Comparison of ENCODE assay signal across 2 cellular contexts in the genomic region with DNA sequence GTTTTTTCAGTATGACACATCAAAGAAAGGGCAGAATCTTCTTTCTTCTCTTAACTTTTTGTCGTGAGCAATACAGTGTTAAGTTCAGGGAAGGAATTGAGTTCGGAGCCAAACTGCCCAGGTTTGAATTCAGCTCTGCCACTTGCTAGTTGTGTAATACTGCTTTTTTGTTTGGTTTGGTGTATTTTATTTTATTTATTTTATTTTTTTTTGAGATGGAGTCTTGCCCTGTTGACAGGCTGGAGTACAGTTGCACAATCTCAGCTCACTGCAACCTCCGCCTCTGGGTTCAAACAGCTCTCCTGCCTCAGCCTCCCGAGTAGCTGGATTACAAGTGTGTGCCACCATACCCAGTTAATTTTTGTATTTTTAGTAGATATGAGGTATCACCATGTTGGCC.
A peak's percentile ranks its signal among the peaks of the same experiment; 100 is the strongest.
TF ChIP-seq lines count a peak whose summit lies in the region.

No MANE protein-coding gene starts in this region.

TF ChIP-seq in liver, 16 proteins besides CTCF, POLR2A, EP300 and RAD21 (continued from another document):
- TF ChIP-seq, protein P1, sequence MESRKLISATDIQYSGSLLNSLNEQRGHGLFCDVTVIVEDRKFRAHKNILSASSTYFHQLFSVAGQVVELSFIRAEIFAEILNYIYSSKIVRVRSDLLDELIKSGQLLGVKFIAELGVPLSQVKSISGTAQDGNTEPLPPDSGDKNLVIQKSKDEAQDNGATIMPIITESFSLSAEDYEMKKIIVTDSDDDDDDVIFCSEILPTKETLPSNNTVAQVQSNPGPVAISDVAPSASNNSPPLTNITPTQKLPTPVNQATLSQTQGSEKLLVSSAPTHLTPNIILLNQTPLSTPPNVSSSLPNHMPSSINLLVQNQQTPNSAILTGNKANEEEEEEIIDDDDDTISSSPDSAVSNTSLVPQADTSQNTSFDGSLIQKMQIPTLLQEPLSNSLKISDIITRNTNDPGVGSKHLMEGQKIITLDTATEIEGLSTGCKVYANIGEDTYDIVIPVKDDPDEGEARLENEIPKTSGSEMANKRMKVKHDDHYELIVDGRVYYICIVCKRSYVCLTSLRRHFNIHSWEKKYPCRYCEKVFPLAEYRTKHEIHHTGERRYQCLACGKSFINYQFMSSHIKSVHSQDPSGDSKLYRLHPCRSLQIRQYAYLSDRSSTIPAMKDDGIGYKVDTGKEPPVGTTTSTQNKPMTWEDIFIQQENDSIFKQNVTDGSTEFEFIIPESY (IDR thresholded peaks at IDR 0.05), result no peak
- TF ChIP-seq, protein P2, sequence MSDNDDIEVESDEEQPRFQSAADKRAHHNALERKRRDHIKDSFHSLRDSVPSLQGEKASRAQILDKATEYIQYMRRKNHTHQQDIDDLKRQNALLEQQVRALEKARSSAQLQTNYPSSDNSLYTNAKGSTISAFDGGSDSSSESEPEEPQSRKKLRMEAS (IDR thresholded peaks at IDR 0.05), result peak; percentile 61
- TF ChIP-seq EGR1 (IDR thresholded peaks at IDR 0.05; ENCODE audit: low read depth in 2 of 2) (no peak), RXRA (IDR thresholded peaks at IDR 0.05) (peak; percentile 56 to 80)
TF ChIP-seq in liver: peak in this region for 5.

TF ChIP-seq in HepG2, 621 proteins besides CTCF, POLR2A, EP300 and RAD21 (continued from another document):
- TF ChIP-seq, protein P3, sequence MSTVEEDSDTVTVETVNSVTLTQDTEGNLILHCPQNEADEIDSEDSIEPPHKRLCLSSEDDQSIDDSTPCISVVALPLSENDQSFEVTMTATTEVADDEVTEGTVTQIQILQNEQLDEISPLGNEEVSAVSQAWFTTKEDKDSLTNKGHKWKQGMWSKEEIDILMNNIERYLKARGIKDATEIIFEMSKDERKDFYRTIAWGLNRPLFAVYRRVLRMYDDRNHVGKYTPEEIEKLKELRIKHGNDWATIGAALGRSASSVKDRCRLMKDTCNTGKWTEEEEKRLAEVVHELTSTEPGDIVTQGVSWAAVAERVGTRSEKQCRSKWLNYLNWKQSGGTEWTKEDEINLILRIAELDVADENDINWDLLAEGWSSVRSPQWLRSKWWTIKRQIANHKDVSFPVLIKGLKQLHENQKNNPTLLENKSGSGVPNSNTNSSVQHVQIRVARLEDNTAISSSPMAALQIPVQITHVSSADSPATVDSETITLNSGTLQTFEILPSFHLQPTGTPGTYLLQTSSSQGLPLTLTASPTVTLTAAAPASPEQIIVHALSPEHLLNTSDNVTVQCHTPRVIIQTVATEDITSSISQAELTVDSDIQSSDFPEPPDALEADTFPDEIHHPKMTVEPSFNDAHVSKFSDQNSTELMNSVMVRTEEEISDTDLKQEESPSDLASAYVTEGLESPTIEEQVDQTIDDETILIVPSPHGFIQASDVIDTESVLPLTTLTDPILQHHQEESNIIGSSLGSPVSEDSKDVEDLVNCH (CRISPR knock-in tag; IDR thresholded peaks at IDR 0.05), result no peak
- TF ChIP-seq ARNTL (CRISPR knock-in tag; IDR thresholded peaks at IDR 0.05) (no peak), RFX3 (CRISPR knock-in tag; IDR thresholded peaks at IDR 0.05) (no peak), FOXM1 (CRISPR knock-in tag; IDR thresholded peaks at IDR 0.05) (no peak), ZFP37 (CRISPR knock-in tag; IDR thresholded peaks at IDR 0.05; ENCODE audit: borderline replicate concordance) (no peak)
- TF ChIP-seq, protein P4, sequence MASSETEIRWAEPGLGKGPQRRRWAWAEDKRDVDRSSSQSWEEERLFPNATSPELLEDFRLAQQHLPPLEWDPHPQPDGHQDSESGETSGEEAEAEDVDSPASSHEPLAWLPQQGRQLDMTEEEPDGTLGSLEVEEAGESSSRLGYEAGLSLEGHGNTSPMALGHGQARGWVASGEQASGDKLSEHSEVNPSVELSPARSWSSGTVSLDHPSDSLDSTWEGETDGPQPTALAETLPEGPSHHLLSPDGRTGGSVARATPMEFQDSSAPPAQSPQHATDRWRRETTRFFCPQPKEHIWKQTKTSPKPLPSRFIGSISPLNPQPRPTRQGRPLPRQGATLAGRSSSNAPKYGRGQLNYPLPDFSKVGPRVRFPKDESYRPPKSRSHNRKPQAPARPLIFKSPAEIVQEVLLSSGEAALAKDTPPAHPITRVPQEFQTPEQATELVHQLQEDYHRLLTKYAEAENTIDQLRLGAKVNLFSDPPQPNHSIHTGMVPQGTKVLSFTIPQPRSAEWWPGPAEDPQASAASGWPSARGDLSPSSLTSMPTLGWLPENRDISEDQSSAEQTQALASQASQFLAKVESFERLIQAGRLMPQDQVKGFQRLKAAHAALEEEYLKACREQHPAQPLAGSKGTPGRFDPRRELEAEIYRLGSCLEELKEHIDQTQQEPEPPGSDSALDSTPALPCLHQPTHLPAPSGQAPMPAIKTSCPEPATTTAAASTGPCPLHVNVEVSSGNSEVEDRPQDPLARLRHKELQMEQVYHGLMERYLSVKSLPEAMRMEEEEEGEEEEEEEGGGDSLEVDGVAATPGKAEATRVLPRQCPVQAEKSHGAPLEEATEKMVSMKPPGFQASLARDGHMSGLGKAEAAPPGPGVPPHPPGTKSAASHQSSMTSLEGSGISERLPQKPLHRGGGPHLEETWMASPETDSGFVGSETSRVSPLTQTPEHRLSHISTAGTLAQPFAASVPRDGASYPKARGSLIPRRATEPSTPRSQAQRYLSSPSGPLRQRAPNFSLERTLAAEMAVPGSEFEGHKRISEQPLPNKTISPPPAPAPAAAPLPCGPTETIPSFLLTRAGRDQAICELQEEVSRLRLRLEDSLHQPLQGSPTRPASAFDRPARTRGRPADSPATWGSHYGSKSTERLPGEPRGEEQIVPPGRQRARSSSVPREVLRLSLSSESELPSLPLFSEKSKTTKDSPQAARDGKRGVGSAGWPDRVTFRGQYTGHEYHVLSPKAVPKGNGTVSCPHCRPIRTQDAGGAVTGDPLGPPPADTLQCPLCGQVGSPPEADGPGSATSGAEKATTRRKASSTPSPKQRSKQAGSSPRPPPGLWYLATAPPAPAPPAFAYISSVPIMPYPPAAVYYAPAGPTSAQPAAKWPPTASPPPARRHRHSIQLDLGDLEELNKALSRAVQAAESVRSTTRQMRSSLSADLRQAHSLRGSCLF (CRISPR knock-in tag; IDR thresholded peaks at IDR 0.05; ENCODE audit: borderline replicate concordance), result no peak
- TF ChIP-seq, protein P5, sequence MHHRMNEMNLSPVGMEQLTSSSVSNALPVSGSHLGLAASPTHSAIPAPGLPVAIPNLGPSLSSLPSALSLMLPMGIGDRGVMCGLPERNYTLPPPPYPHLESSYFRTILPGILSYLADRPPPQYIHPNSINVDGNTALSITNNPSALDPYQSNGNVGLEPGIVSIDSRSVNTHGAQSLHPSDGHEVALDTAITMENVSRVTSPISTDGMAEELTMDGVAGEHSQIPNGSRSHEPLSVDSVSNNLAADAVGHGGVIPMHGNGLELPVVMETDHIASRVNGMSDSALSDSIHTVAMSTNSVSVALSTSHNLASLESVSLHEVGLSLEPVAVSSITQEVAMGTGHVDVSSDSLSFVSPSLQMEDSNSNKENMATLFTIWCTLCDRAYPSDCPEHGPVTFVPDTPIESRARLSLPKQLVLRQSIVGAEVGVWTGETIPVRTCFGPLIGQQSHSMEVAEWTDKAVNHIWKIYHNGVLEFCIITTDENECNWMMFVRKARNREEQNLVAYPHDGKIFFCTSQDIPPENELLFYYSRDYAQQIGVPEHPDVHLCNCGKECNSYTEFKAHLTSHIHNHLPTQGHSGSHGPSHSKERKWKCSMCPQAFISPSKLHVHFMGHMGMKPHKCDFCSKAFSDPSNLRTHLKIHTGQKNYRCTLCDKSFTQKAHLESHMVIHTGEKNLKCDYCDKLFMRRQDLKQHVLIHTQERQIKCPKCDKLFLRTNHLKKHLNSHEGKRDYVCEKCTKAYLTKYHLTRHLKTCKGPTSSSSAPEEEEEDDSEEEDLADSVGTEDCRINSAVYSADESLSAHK (CRISPR knock-in tag; IDR thresholded peaks at IDR 0.05; ENCODE audit: borderline replicate concordance), result no peak
- TF ChIP-seq, protein P6, sequence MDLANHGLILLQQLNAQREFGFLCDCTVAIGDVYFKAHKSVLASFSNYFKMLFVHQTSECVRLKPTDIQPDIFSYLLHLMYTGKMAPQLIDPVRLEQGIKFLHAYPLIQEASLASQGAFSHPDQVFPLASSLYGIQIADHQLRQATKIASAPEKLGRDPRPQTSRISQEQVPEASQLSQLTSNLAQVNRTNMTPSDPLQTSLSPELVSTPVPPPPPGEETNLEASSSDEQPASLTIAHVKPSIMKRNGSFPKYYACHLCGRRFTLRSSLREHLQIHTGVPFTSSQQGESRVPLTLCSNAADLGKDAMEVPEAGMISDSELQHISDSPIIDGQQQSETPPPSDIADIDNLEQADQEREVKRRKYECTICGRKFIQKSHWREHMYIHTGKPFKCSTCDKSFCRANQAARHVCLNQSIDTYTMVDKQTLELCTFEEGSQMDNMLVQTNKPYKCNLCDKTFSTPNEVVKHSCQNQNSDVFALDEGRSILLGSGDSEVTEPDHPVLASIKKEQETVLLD (CRISPR knock-in tag; IDR thresholded peaks at IDR 0.05; ENCODE audit: low read depth), result no peak
- TF ChIP-seq, protein P7, sequence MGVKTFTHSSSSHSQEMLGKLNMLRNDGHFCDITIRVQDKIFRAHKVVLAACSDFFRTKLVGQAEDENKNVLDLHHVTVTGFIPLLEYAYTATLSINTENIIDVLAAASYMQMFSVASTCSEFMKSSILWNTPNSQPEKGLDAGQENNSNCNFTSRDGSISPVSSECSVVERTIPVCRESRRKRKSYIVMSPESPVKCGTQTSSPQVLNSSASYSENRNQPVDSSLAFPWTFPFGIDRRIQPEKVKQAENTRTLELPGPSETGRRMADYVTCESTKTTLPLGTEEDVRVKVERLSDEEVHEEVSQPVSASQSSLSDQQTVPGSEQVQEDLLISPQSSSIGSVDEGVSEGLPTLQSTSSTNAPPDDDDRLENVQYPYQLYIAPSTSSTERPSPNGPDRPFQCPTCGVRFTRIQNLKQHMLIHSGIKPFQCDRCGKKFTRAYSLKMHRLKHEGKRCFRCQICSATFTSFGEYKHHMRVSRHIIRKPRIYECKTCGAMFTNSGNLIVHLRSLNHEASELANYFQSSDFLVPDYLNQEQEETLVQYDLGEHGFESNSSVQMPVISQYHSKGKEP (CRISPR knock-in tag; IDR thresholded peaks at IDR 0.05), result no peak
TF ChIP-seq in HepG2: peak in this region for 0.
